32 cellular contexts compared by ENCODE assay signal in genomic region chr6:34472425-34472824, GRCh38. TPM values are rescaled to one million over a fixed set of nuclear protein-coding genes. Genes with fewer than 3 reads are reported as not detected.
"Had no signal": no experiment of that assay in that cellular context is flagged by ENCODE, and none has a peak within 500 bp of the region (broad histone marks: within the 10 kb centered on the region; RNA-seq: fewer than 3 reads in every experiment).

No MANE protein-coding gene starts in this region.

- H3K27ac Mint-ChIP-seq: immature natural killer cell; naive thymus-derived CD4-positive, alpha-beta T cell; nephron; stimulated activated memory B cell treated with anti-CD40 and anti-IgM and Interleukin-4, amounts not matched to agents 10 μg/mL and 1 μg/mL and 100 μg/mL, for 72 hours had no signal

- H3K27ac ChIP-seq: heart left ventricle, left lung, ovary, prostate gland, sigmoid colon, spleen, suprapubic skin, thoracic aorta, tibial artery, upper lobe of right lung had no signal

- DNase-seq: glutamatergic neuron; heart left ventricle; hypothalamus; immature natural killer cell; kidney; left colon; left lung; midbrain; mucosa of descending colon; naive thymus-derived CD4-positive, alpha-beta T cell; ovary; posterior cingulate gyrus; retina; sigmoid colon; small intestine; spleen; stimulated activated CD4-positive, alpha-beta T cell treated with anti-CD3 and anti-CD28 coated beads, Interleukin-2, amount 100 ng/mL, for 48 hours; stimulated activated CD4-positive, alpha-beta T cell treated with anti-CD3 and anti-CD28 coated beads, Interleukin-4, amount 100 ng/mL, for 4 hours; stimulated activated CD8-positive, alpha-beta memory T cell treated with anti-CD3 and anti-CD28 coated beads, Interleukin-4, amount 100 ng/mL, for 48 hours; stimulated activated naive CD4-positive, alpha-beta T cell treated with Interleukin-2 at 50 U/mL for 16 hours; tibial artery; upper lobe of right lung had no signal

- ATAC-seq: heart left ventricle; left colon; left lung; mucosa of descending colon; naive thymus-derived CD4-positive, alpha-beta T cell; right cardiac atrium; stimulated activated memory B cell treated with anti-CD40 and anti-IgM and Interleukin-4, amounts not matched to agents 10 μg/mL and 1 μg/mL and 100 μg/mL, for 72 hours; upper lobe of right lung had no signal

- H3K36me3 ChIP-seq: heart left ventricle, left lung, ovary, prostate gland, sigmoid colon, spleen, suprapubic skin, thoracic aorta, tibial artery, upper lobe of right lung had no signal

- H3K4me1 Mint-ChIP-seq: immature natural killer cell, neural crest cell had no signal

- H3K4me3 Mint-ChIP-seq: immature natural killer cell; naive thymus-derived CD4-positive, alpha-beta T cell; nephron; neural crest cell; stimulated activated memory B cell treated with anti-CD40 and anti-IgM and Interleukin-4, amounts not matched to agents 10 μg/mL and 1 μg/mL and 100 μg/mL, for 72 hours had no signal

- H3K36me3 Mint-ChIP-seq: immature natural killer cell; naive thymus-derived CD4-positive, alpha-beta T cell; stimulated activated memory B cell treated with anti-CD40 and anti-IgM and Interleukin-4, amounts not matched to agents 10 μg/mL and 1 μg/mL and 100 μg/mL, for 72 hours had no signal

- H3K9me3 Mint-ChIP-seq: immature natural killer cell, neural crest cell had no signal

- H3K27me3 ChIP-seq: heart left ventricle, ovary, sigmoid colon, spleen, suprapubic skin, upper lobe of right lung had no signal

- H3K4me1 ChIP-seq: heart left ventricle, left lung, prostate gland, sigmoid colon, suprapubic skin, tibial artery, upper lobe of right lung had no signal

- H3K27me3 Mint-ChIP-seq: stimulated activated memory B cell treated with anti-CD40 and anti-IgM and Interleukin-4, amounts not matched to agents 10 μg/mL and 1 μg/mL and 100 μg/mL, for 72 hours had no signal

- H3K4me3 ChIP-seq: heart left ventricle, left lung, lung, mucosa of descending colon, ovary, prostate gland, sigmoid colon, spleen, suprapubic skin, thoracic aorta, tibial artery, upper lobe of right lung had no signal

- H3K9me3 ChIP-seq: mucosa of descending colon, ovary, prostate gland, sigmoid colon, suprapubic skin, thoracic aorta, tibial artery, upper lobe of right lung had no signal

RNA-seq across cellular contexts. Expression of gene PACSIN1, which starts 6.5 kb away (rescaled TPM):
- total RNA-seq: mesenteric fat pad, omental fat pad, upper lobe of right lung had no signal
